Comparison of ENCODE assay signal across 19 cellular contexts in genomic region chr10:12050528-12050927, GRCh38. TPM values are rescaled to one million over a fixed set of nuclear protein-coding genes. Genes with fewer than 3 reads are reported as not detected.
DNase-seq lines count a peak whose midpoint lies in the region; ATAC-seq and TF ChIP-seq lines count a peak whose summit lies in the region.
"Had no signal": no experiment of that assay in that cellular context is flagged by ENCODE, and none has a peak within 500 bp of the region (broad histone marks: within the 10 kb centered on the region; RNA-seq: fewer than 3 reads in every experiment).

No MANE protein-coding gene starts in this region.

- no peak overlapping the region for H3K9ac ChIP-seq in mammary epithelial cell (ENCODE audit: insufficient read depth, low read length)

- no peaks in the 10 kb centered on the region for H3K36me3 Mint-ChIP-seq in MCF 10A (ENCODE audit: insufficient read depth, unreplicated experiment)
- no peaks in the 10 kb centered on the region for H3K36me3 Mint-ChIP-seq in dendritic cell treated with granulocyte-macrophage colony-stimulating factor and Interleukin-4, amounts not matched to agents 40 ng/mL and 50 ng/mL, for 4 days (ENCODE audit: low read depth)

- peak; percentile 63 for ATAC-seq in upper lobe of right lung
- ATAC-seq: activated CD4-positive, alpha-beta T cell treated with anti-CD3 and anti-CD28 coated beads for 36 hours; activated T-cell treated with anti-CD3 and anti-CD28 coated beads, Interleukin-2, amount 50 U/mL, for 4 hours; heart left ventricle had no signal

- no peaks in the 10 kb centered on the region for H3K4me1 Mint-ChIP-seq in MCF 10A (ENCODE audit: insufficient read depth, unreplicated experiment)
- H3K4me1 Mint-ChIP-seq in dendritic cell treated with granulocyte-macrophage colony-stimulating factor and Interleukin-4, amounts not matched to agents 40 ng/mL and 50 ng/mL, for 4 days (ENCODE audit: low read depth), result peaks cover 40% of the 10 kb centered on the region
- H3K4me1 Mint-ChIP-seq: activated CD4-positive, alpha-beta T cell treated with anti-CD3 and anti-CD28 coated beads for 36 hours had no signal

- H3K79me2 ChIP-seq in mammary epithelial cell (ENCODE audit: insufficient read depth, low read length), result no peaks in the 10 kb centered on the region

- H3K4me3 Mint-ChIP-seq in MCF 10A (ENCODE audit: unreplicated experiment), result no peak overlapping the region
- no peak overlapping the region for H3K4me3 Mint-ChIP-seq in dendritic cell treated with granulocyte-macrophage colony-stimulating factor and Interleukin-4, amounts not matched to agents 40 ng/mL and 50 ng/mL, for 4 days
- H3K4me3 Mint-ChIP-seq: activated CD4-positive, alpha-beta T cell treated with anti-CD3 and anti-CD28 coated beads for 36 hours; activated T-cell treated with anti-CD3 and anti-CD28 coated beads, Interleukin-2, amount 50 U/mL, for 4 hours; H9 had no signal

- H3K27me3 Mint-ChIP-seq in MCF 10A (ENCODE audit: insufficient read depth, unreplicated experiment), result no peaks in the 10 kb centered on the region
- H3K27me3 Mint-ChIP-seq in dendritic cell treated with granulocyte-macrophage colony-stimulating factor and Interleukin-4, amounts not matched to agents 40 ng/mL and 50 ng/mL, for 4 days, result no peaks in the 10 kb centered on the region

- intact Hi-C loops in mammary epithelial cell (cut with micrococcal nuclease), result no loop called here
- intact Hi-C loops in MCF 10A (cut with micrococcal nuclease), result no loop called here
- intact Hi-C loops in dendritic cell treated with granulocyte-macrophage colony-stimulating factor and Interleukin-4, amounts not matched to agents 40 ng/mL and 50 ng/mL, for 4 days (cut with micrococcal nuclease), result no loop called here
- intact Hi-C loops in upper lobe of right lung (cut with DNase I), result no loop called here
- intact Hi-C loops in dorsolateral prefrontal cortex (cut with DNase I), result no loop called here

- in situ Hi-C loops in mammary epithelial cell (cut with MboI; ENCODE audit: low sequenced_read_pairs in 2 of 2), result no loop called here

- CTCF ChIA-PET in mammary epithelial cell (lab: Charles Lee; ENCODE audit: low non-redundant PET), result no interaction called here
- CTCF ChIA-PET in MCF 10A (lab: Yijun Ruan, JAX), result interaction anchor here (0.6 kb wide), 2 partner anchors 50 to 52 kb away, joined by 3 to 4 read pairs; no protein-coding TSS in a partner anchor

- H3K9me3 ChIP-seq in mammary epithelial cell (replicated peaks; ENCODE audit: insufficient read depth, low read length) (no peaks in the 10 kb centered on the region), upper lobe of right lung (no peaks in the 10 kb centered on the region)
- H3K9me3 ChIP-seq: heart left ventricle had no signal

- H4K20me1 ChIP-seq in mammary epithelial cell (ENCODE audit: insufficient read depth, low read length), result no peaks in the 10 kb centered on the region

- BruUV-seq in mammary epithelial cell (replicated peaks; lab: Mats Ljungman, UMichigan) (no TSS peak), MCF 10A (replicated peaks; lab: Mats Ljungman, UMichigan) (no TSS peak)

- H3K9me3 Mint-ChIP-seq in MCF 10A (ENCODE audit: unreplicated experiment), result no peaks in the 10 kb centered on the region
- no peaks in the 10 kb centered on the region for H3K9me3 Mint-ChIP-seq in dendritic cell treated with granulocyte-macrophage colony-stimulating factor and Interleukin-4, amounts not matched to agents 40 ng/mL and 50 ng/mL, for 4 days
- H3K9me3 Mint-ChIP-seq: activated T-cell treated with anti-CD3 and anti-CD28 coated beads, Interleukin-2, amount 50 U/mL, for 4 hours; H9 had no signal

- no peak overlapping the region for H3K27ac Mint-ChIP-seq in MCF 10A (ENCODE audit: low read depth, unreplicated experiment)
- H3K27ac Mint-ChIP-seq in dendritic cell treated with granulocyte-macrophage colony-stimulating factor and Interleukin-4, amounts not matched to agents 40 ng/mL and 50 ng/mL, for 4 days, result peak overlapping the region; percentile 79
- H3K27ac Mint-ChIP-seq: activated CD4-positive, alpha-beta T cell treated with anti-CD3 and anti-CD28 coated beads for 36 hours had no signal

- no peaks in the 10 kb centered on the region for H3K4me1 ChIP-seq in mammary epithelial cell (ENCODE audit: insufficient read depth, low read length)
- peaks cover 11% of the 10 kb centered on the region for H3K4me1 ChIP-seq in upper lobe of right lung

- H3K4me2 ChIP-seq in mammary epithelial cell (ENCODE audit: insufficient read depth, low read depth, low read length), result no peak overlapping the region

- H3K27ac ChIP-seq in mammary epithelial cell (ENCODE audit: insufficient read depth, low read depth, low read length), result no peak overlapping the region
- H3K27ac ChIP-seq in upper lobe of right lung, result no peak overlapping the region
- no peak overlapping the region for H3K27ac ChIP-seq in dorsolateral prefrontal cortex

- H3K36me3 ChIP-seq in mammary epithelial cell (ENCODE audit: insufficient read depth, low read length), result no peaks in the 10 kb centered on the region
- no peaks in the 10 kb centered on the region for H3K36me3 ChIP-seq in upper lobe of right lung
- H3K36me3 ChIP-seq: heart left ventricle had no signal

- no peak overlapping the region for H3K4me3 ChIP-seq in mammary epithelial cell (replicated peaks in 1 of 3; ENCODE audit: insufficient read depth in 1 of 3, low read depth in 2 of 3, low read length in 3 of 3)
- H3K4me3 ChIP-seq in upper lobe of right lung, result no peak overlapping the region
- H3K4me3 ChIP-seq in dorsolateral prefrontal cortex, result no peak overlapping the region
- H3K4me3 ChIP-seq: heart left ventricle had no signal

- no peaks in the 10 kb centered on the region for H3K27me3 ChIP-seq in mammary epithelial cell (ENCODE audit: insufficient read depth, low read length)
- H3K27me3 ChIP-seq in upper lobe of right lung, result no peaks in the 10 kb centered on the region
- H3K27me3 ChIP-seq in dorsolateral prefrontal cortex, result no peaks in the 10 kb centered on the region
- H3K27me3 ChIP-seq: heart left ventricle had no signal

- dilution Hi-C loops in mammary epithelial cell (cut with HindIII; ENCODE audit: low sequenced_read_pairs), result no loop called here

- POLR2A ChIA-PET in MCF 10A (lab: Yijun Ruan, JAX), result interaction anchor here (0.6 to 1.0 kb wide), 2 partner anchors 8 to 1214 kb away, joined by 3 to 7 read pairs; partner anchors contain the start of gene UPF2

- peak overlapping the region; percentile 33 for H2AFZ ChIP-seq in mammary epithelial cell (ENCODE audit: low read depth, low read length)

- TF ChIP-seq CTCF in mammary epithelial cell (conservative IDR thresholded peaks at IDR 0.05 in 1 of 2, IDR thresholded peaks at IDR 0.05 in 1 of 2; ENCODE audit: extremely low read depth in 1 of 2, insufficient read depth in 1 of 2, low read depth in 1 of 2, low read length in 2 of 2) (no peak), MCF 10A (IDR thresholded peaks at IDR 0.05; ENCODE audit: unreplicated experiment) (no peak), upper lobe of right lung (IDR thresholded peaks at IDR 0.05) (no peak), dorsolateral prefrontal cortex (IDR thresholded peaks at IDR 0.05 in 54 of 56, conservative IDR thresholded peaks at IDR 0.05 in 2 of 56; ENCODE audit: low read depth in 1 of 56, partially characterized antibody in 56 of 56) (no peak)

- DNase-seq in mammary epithelial cell (no peak), MCF 10A (ENCODE audit: unreplicated experiment) (no peak), NCI-H446 treated with DMSO at 0.1 percent for 48 hours (lab: John Stamatoyannopoulos, UW) (peak; percentile 5), upper lobe of right lung (no peak), NOMO-1 treated with dmso at 0.1 percent for 144 hours (lab: John Stamatoyannopoulos, UW; ENCODE audit: unreplicated experiment) (no peak), dorsolateral prefrontal cortex (no peak)
- DNase-seq in activated CD8-positive, alpha-beta memory T cell treated with anti-CD3 and anti-CD28 coated beads, Interleukin-2, amount 50 U/mL, for 48 hours, result no peak
- DNase-seq: activated CD4-positive, alpha-beta T cell treated with anti-CD3 and anti-CD28 coated beads for 36 hours; activated T-cell treated with anti-CD3 and anti-CD28 coated beads, Interleukin-2, amount 50 U/mL, for 4 hours; effector CD8-positive, alpha-beta T cell; erythroblast; foreskin fibroblast; H9; heart left ventricle; kidney glomerular epithelial cell; mesenchymal stem cell; NCI-H146; T-helper 1 cell had no signal

RNA-seq across cellular contexts. Expression of gene UPF2, which starts 7.9 kb away (rescaled TPM):
- total RNA-seq in mammary epithelial cell (10 to 100 TPM; 12.0 to 23.7 TPM), MCF 10A (2022) (24.3 and 24.7 TPM in 2 replicates), upper lobe of right lung (20.1 TPM), dorsolateral prefrontal cortex (10 to 100 TPM; 20.5 to 40.7 (median 28.6) TPM)
- 10.4 TPM for polyA plus RNA-seq in mammary epithelial cell
- 6.9 TPM for polyA minus RNA-seq in mammary epithelial cell

RNA-seq across cellular contexts. Expression of gene DHTKD1, which starts 18.2 kb away (rescaled TPM):
- total RNA-seq in mammary epithelial cell (10 to 100 TPM; 19.9 to 20.8 TPM), MCF 10A (2022) (16.0 and 17.3 TPM in 2 replicates), upper lobe of right lung (16.7 TPM), dorsolateral prefrontal cortex (10 to 100 TPM; 19.5 to 48.8 (median 27.8) TPM)
- polyA plus RNA-seq in mammary epithelial cell, result 27.7 TPM
- polyA minus RNA-seq in mammary epithelial cell, result 24.4 TPM
